ENCODE assay signal across 14 cellular contexts in the genomic region with DNA sequence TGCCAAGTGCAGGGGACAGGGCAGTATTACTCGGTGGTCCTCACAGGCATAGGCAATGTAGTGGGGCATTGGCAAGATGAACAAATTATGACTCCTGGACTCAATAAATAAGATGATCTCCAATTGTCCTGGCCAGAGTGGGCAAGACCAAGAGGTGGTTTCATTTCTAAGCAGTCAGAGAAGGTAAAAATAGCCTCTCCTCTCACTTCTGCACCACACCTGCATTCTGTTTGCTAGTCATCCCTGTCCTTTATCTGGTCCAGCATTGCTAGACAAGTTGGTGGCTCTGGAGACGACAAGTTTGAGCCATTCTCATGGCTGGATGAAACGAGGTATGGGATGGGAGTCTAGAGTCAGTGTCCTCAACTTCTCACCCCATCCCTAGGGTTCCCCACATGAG.
DNase-seq lines count a peak whose midpoint lies in the region; ATAC-seq lines count a peak whose summit lies in the region.
"Had no signal": no experiment of that assay in that cellular context is flagged by ENCODE, and none has a peak within 500 bp of the region (broad histone marks: within the 10 kb centered on the region; RNA-seq: fewer than 3 reads in every experiment).

No MANE protein-coding gene starts in this region.

- no peak overlapping the region for H3K4me3 Mint-ChIP-seq in T-helper 17 cell

- no peaks in the 10 kb centered on the region for H3K4me1 ChIP-seq in trophoblast cell (ENCODE audit: control insufficient read depth in 1 of 2, insufficient read depth in 2 of 2, low read length in 2 of 2)

- ATAC-seq in GM18867 (IDR thresholded peaks at IDR 0.05; ENCODE audit: unreplicated experiment), result peak; percentile 94
- ATAC-seq in GM21447 (IDR thresholded peaks at IDR 0.05; ENCODE audit: unreplicated experiment), result peak; percentile 89
- peak; percentile 78 for ATAC-seq in HG02973 (IDR thresholded peaks at IDR 0.05; ENCODE audit: unreplicated experiment)
- no peak for ATAC-seq in T-helper 17 cell

- no CpG with 5 or more reads among the region's 3 CpGs for WGBS in trophoblast cell (ENCODE audit: extremely low coverage, insufficient coverage, insufficient read length)

- DNase-seq in T-helper 17 cell, result no peak
- DNase-seq in occipital lobe (lab: John Stamatoyannopoulos, UW), result no peak
- DNase-seq in trophoblast cell, result no peak
- DNase-seq in activated effector memory CD4-positive, alpha-beta T cell treated with anti-CD3 and anti-CD28 coated beads, Interleukin-2, amount 50 U/mL, for 16 hours, result no peak
- DNase-seq in stimulated activated CD4-positive, alpha-beta T cell treated with anti-CD3 and anti-CD28 coated beads, Interleukin-2, amount 100 ng/mL, for 24 hours, result no peak
- DNase-seq: activated naive CD4-positive, alpha-beta T cell treated with Interleukin-2 at 50 U/mL for 16 hours; brain microvascular endothelial cell; dorsolateral prefrontal cortex; NCI-H187 treated with DMSO at 0.1 percent for 48 hours; NCI-H526 treated with DMSO at 0.1 percent for 48 hours; stimulated activated CD4-positive, alpha-beta T cell treated with anti-CD3 and anti-CD28 coated beads, Interleukin-15, amount 100 ng/mL, for 24 hours had no signal

- no peak overlapping the region for H2AK5ac ChIP-seq in trophoblast cell (ENCODE audit: low read length)

- H3K36me3 Mint-ChIP-seq in T-helper 17 cell (ENCODE audit: low read depth), result no peaks in the 10 kb centered on the region

- no peaks in the 10 kb centered on the region for H3K79me1 ChIP-seq in trophoblast cell (ENCODE audit: low read length)

- no peak overlapping the region for H2AFZ ChIP-seq in trophoblast cell (ENCODE audit: insufficient read depth, low read length, poor library complexity)

- H3K4ac ChIP-seq in trophoblast cell (ENCODE audit: low read depth, low read length), result no peak overlapping the region

- H3K27me3 Mint-ChIP-seq in T-helper 17 cell, result peaks cover 6% of the 10 kb centered on the region

- peak overlapping the region; percentile 45 for H3K27ac Mint-ChIP-seq in T-helper 17 cell

- H3K23ac ChIP-seq in trophoblast cell (ENCODE audit: low read length), result no peak overlapping the region

- peaks cover 6% of the 10 kb centered on the region for H3K4me1 Mint-ChIP-seq in T-helper 17 cell

- H3K4me3 ChIP-seq in trophoblast cell (ENCODE audit: low read depth, low read length), result no peak overlapping the region
- H3K4me3 ChIP-seq: dorsolateral prefrontal cortex had no signal

- no peak overlapping the region for H2BK12ac ChIP-seq in trophoblast cell (ENCODE audit: low read length)

- H3K4me2 ChIP-seq in trophoblast cell (ENCODE audit: low read length), result no peak overlapping the region

- H3K27me3 ChIP-seq in trophoblast cell (ENCODE audit: insufficient read depth, low read length), result no peaks in the 10 kb centered on the region
- H3K27me3 ChIP-seq: brain microvascular endothelial cell, dorsolateral prefrontal cortex had no signal

- no peaks in the 10 kb centered on the region for H3K36me3 ChIP-seq in trophoblast cell (ENCODE audit: control insufficient read depth in 1 of 2, insufficient read depth in 2 of 2, low read length in 2 of 2)
- H3K36me3 ChIP-seq: brain microvascular endothelial cell had no signal

- H3K79me2 ChIP-seq in trophoblast cell (ENCODE audit: control insufficient read depth, insufficient read depth, low read length, poor library complexity), result no peaks in the 10 kb centered on the region

- H2BK5ac ChIP-seq in trophoblast cell (ENCODE audit: low read depth, low read length, poor library complexity), result no peak overlapping the region

- H4K91ac ChIP-seq in trophoblast cell (ENCODE audit: low read depth, low read length), result no peak overlapping the region

- H4K8ac ChIP-seq in trophoblast cell (ENCODE audit: low read depth, low read length), result no peak overlapping the region

- no peak overlapping the region for H2BK120ac ChIP-seq in trophoblast cell (ENCODE audit: insufficient read depth, low read length, poor library complexity)

- no peak overlapping the region for H3K18ac ChIP-seq in trophoblast cell (ENCODE audit: low read length)

- H3K9ac ChIP-seq in trophoblast cell (ENCODE audit: low read length), result no peak overlapping the region

- H3K9me3 ChIP-seq in T-helper 17 cell (ENCODE audit: control insufficient read depth, low read length, poor library complexity, severe bottlenecking), result no peaks in the 10 kb centered on the region
- H3K9me3 ChIP-seq in trophoblast cell (ENCODE audit: insufficient read depth, low read depth, low read length), result peaks cover 3% of the 10 kb centered on the region

- H4K12ac ChIP-seq in trophoblast cell (ENCODE audit: low read depth, low read length), result no peak overlapping the region

- H3K27ac ChIP-seq in trophoblast cell (ENCODE audit: low read depth, low read length), result no peak overlapping the region
- H3K27ac ChIP-seq: brain microvascular endothelial cell, dorsolateral prefrontal cortex had no signal

- H3K14ac ChIP-seq in trophoblast cell (ENCODE audit: low read length), result no peak overlapping the region
